In genomic region chr6:17971128-17972073, GRCh38 we compare ENCODE assay signal across 11 cellular contexts. TPM values are rescaled to one million over a fixed set of nuclear protein-coding genes. Genes with fewer than 3 reads are reported as not detected.
DNase-seq lines count a peak whose midpoint lies in the region; ATAC-seq, FAIRE-seq and TF ChIP-seq lines count a peak whose summit lies in the region.
"Had no signal": no experiment of that assay in that cellular context is flagged by ENCODE, and none has a peak within 500 bp of the region (broad histone marks: within the 10 kb centered on the region; RNA-seq: fewer than 3 reads in every experiment).

No MANE protein-coding gene starts in this region.

- H3K4me1 Mint-ChIP-seq in CD8-positive, alpha-beta memory T cell: no peaks in the 10 kb centered on the region

- no peak overlapping the region for H3K27ac Mint-ChIP-seq in CD8-positive, alpha-beta memory T cell
- H3K27ac Mint-ChIP-seq: effector memory CD8-positive, alpha-beta T cell had no signal

- H3K79me1 ChIP-seq in H1 (ENCODE audit: low read depth, low read length) (peaks cover 10% of the 10 kb centered on the region), mesendoderm (ENCODE audit: low read length) (peaks cover 16% of the 10 kb centered on the region)

- H2BK20ac ChIP-seq in H1 (ENCODE audit: low read length): no peak overlapping the region

- peaks cover 0 to 9% of the 10 kb centered on the region in 2 experiments for H4K20me1 ChIP-seq in H1 (replicated peaks in 1 of 2; ENCODE audit: control insufficient read depth in 1 of 2, insufficient read depth in 2 of 2, low read length in 2 of 2)

- no peak for DNase-seq in CD8-positive, alpha-beta memory T cell
- DNase-seq in RCC 7860 (ENCODE audit: low spot score): peak; percentile 32
- no peak for DNase-seq in H1 (ENCODE audit: low read depth in 1 of 2, low spot score in 2 of 2)
- peak; percentile 62 for DNase-seq in mesendoderm
- no peak for DNase-seq in hypothalamus (lab: John Stamatoyannopoulos, UW)
- no peak for DNase-seq in spleen
- DNase-seq in esophagus squamous epithelium (lab: John Stamatoyannopoulos, UW): no peak
- DNase-seq: activated effector memory CD4-positive, alpha-beta T cell treated with anti-CD3 and anti-CD28 coated beads, Interleukin-2, amount 50 U/mL, for 16 hours; effector memory CD8-positive, alpha-beta T cell had no signal

- H3K9ac ChIP-seq in H1 (replicated peaks in 1 of 4; ENCODE audit: extremely low read depth in 1 of 4, low read depth in 3 of 4, low read length in 3 of 4) (no peak overlapping the region), mesendoderm (ENCODE audit: low read length) (no peak overlapping the region)

- ATAC-seq in GM18909 (IDR thresholded peaks at IDR 0.05; ENCODE audit: poor library complexity, unreplicated experiment): no peak
- ATAC-seq: effector memory CD8-positive, alpha-beta T cell had no signal

- peak; percentile 73 for FAIRE-seq in RCC 7860 (lab: Jason Lieb, UNC)
- FAIRE-seq in H1 (lab: Jason Lieb, UNC): no peak
- FAIRE-seq: TTC549 had no signal

- no peaks in the 10 kb centered on the region for H3K4me1 ChIP-seq in CD8-positive, alpha-beta memory T cell (ENCODE audit: insufficient read depth, low read length)
- H3K4me1 ChIP-seq in H1 (replicated peaks in 1 of 4; ENCODE audit: control insufficient read depth in 3 of 4, insufficient read depth in 4 of 4, low read length in 3 of 4) (peaks cover 0 to 7% (median 3%) of the 10 kb centered on the region in 4 experiments; a peak in 4 of 7 replicates), mesendoderm (ENCODE audit: control insufficient read depth, low read depth, low read length) (peaks cover 8% of the 10 kb centered on the region), spleen (peaks cover 0 to 23% (median 16%) of the 10 kb centered on the region in 6 donors), esophagus squamous epithelium (peaks cover 14 to 45% (median 16%) of the 10 kb centered on the region in 3 donors)

- H3K4me3 Mint-ChIP-seq in CD8-positive, alpha-beta memory T cell: no peak overlapping the region
- H3K4me3 Mint-ChIP-seq: effector memory CD8-positive, alpha-beta T cell had no signal

- no peaks in the 10 kb centered on the region for H3K9me3 Mint-ChIP-seq in CD8-positive, alpha-beta memory T cell
- H3K9me3 Mint-ChIP-seq: effector memory CD8-positive, alpha-beta T cell had no signal

- H3K27me3 ChIP-seq in CD8-positive, alpha-beta memory T cell (ENCODE audit: insufficient read depth, low read length, poor library complexity, severe bottlenecking): no peaks in the 10 kb centered on the region
- H3K27me3 ChIP-seq in H1 (replicated peaks in 1 of 4; ENCODE audit: control insufficient read depth in 3 of 4, extremely low read depth in 1 of 4, insufficient read depth in 3 of 4, low read length in 3 of 4) (peaks cover 0 to 1% (median 0%) of the 10 kb centered on the region in 4 experiments; a peak in 1 of 7 replicates), mesendoderm (ENCODE audit: insufficient read depth, low read length, poor library complexity) (no peaks in the 10 kb centered on the region), spleen (replicated peaks in 1 of 7) (no peaks in the 10 kb centered on the region), esophagus squamous epithelium (no peaks in the 10 kb centered on the region)

- TF ChIP-seq CTCF in H1 (IDR thresholded peaks at IDR 0.05; ENCODE audit: control extremely low read depth in 1 of 3, insufficient read depth in 1 of 3, low read depth in 1 of 3, low read length in 3 of 3) (no peak), spleen (IDR thresholded peaks at IDR 0.05 in 8 of 11, conservative IDR thresholded peaks at IDR 0.05 in 3 of 11) (no peak), esophagus squamous epithelium (IDR thresholded peaks at IDR 0.05) (no peak)

- H3K4ac ChIP-seq in H1 (replicated peaks; ENCODE audit: insufficient read length, low read depth, low read length) (no peak overlapping the region), mesendoderm (ENCODE audit: low read depth, low read length) (no peak overlapping the region)

- intact Hi-C loops in spleen (cut with DNase I; ENCODE audit: low total_unique reads) (no loop called here), esophagus squamous epithelium (cut with DNase I) (no loop called here)

- peaks cover 0 to 88% of the 10 kb centered on the region in 2 experiments; a peak in 3 of 4 replicates for H3K79me2 ChIP-seq in H1 (ENCODE audit: control insufficient read depth in 1 of 2, insufficient read depth in 2 of 2, low read length in 2 of 2)
- H3K79me2 ChIP-seq in mesendoderm (ENCODE audit: control insufficient read depth, insufficient read depth, low read length): peaks cover 9% of the 10 kb centered on the region

- H2BK12ac ChIP-seq in H1 (ENCODE audit: low read depth, low read length): no peak overlapping the region

- H3K4me2 ChIP-seq in H1 (ENCODE audit: insufficient read depth in 1 of 2, low read depth in 2 of 2, low read length in 2 of 2) (no peak overlapping the region), mesendoderm (ENCODE audit: low read length) (no peak overlapping the region)

- no peak for TF ChIP-seq POLR2A in H1 (IDR thresholded peaks at IDR 0.05; ENCODE audit: control extremely low read depth in 1 of 2, low read depth in 2 of 2, low read length in 2 of 2)
- TF ChIP-seq POLR2A in spleen (IDR thresholded peaks at IDR 0.05): no peak
- no peak for TF ChIP-seq POLR2A in esophagus squamous epithelium (IDR thresholded peaks at IDR 0.05)

- TF ChIP-seq RAD21 in H1 (IDR thresholded peaks at IDR 0.05 in 1 of 2, conservative IDR thresholded peaks at IDR 0.05 in 1 of 2; ENCODE audit: low read depth in 2 of 2, low read length in 2 of 2): no peak

- H3K4me3 ChIP-seq in CD8-positive, alpha-beta memory T cell (ENCODE audit: low read length): no peak overlapping the region
- H3K4me3 ChIP-seq in H1 (ENCODE audit: extremely low read depth in 1 of 4, insufficient read depth in 2 of 4, low read depth in 3 of 4, low read length in 4 of 4) (no peak overlapping the region), mesendoderm (ENCODE audit: low read length) (no peak overlapping the region), spleen (no peak overlapping the region), esophagus squamous epithelium (no peak overlapping the region)

- POLR2A ChIA-PET in CD8-positive, alpha-beta memory T cell (lab: Charles Lee): no interaction called here
- POLR2A ChIA-PET in H1 (lab: Charles Lee; ENCODE audit: partially characterized antibody): interaction anchor here (2.1 kb wide), 1 partner anchor 11 kb away, joined by 4 read pairs; no protein-coding TSS in a partner anchor

- TF ChIP-seq EP300 in H1 (IDR thresholded peaks at IDR 0.05; ENCODE audit: borderline replicate concordance in 1 of 2, low read depth in 2 of 2, low read length in 2 of 2): no peak

- H3K18ac ChIP-seq in H1 (ENCODE audit: extremely low read depth, low read length): no peak overlapping the region
- peak overlapping the region; percentile 60 for H3K18ac ChIP-seq in mesendoderm (ENCODE audit: low read length)

- H3K56ac ChIP-seq in H1 (replicated peaks; ENCODE audit: insufficient read length, low read depth, low read length) (no peak overlapping the region), mesendoderm (ENCODE audit: low read length) (no peak overlapping the region)

- no peak overlapping the region for H2AK5ac ChIP-seq in H1 (ENCODE audit: low read depth, low read length)
- H2AK5ac ChIP-seq in mesendoderm (ENCODE audit: low read length): no peak overlapping the region

- no peak overlapping the region for H3K23ac ChIP-seq in H1 (ENCODE audit: insufficient read length)
- no peak overlapping the region for H3K23ac ChIP-seq in mesendoderm (ENCODE audit: low read length)

- H4K8ac ChIP-seq in H1 (ENCODE audit: extremely low read depth, insufficient read depth, low read length): no peak overlapping the region
- no peak overlapping the region for H4K8ac ChIP-seq in mesendoderm (ENCODE audit: low read depth, low read length)

- H3K36me3 Mint-ChIP-seq in CD8-positive, alpha-beta memory T cell: no peaks in the 10 kb centered on the region

- no peaks in the 10 kb centered on the region for H3K9me3 ChIP-seq in CD8-positive, alpha-beta memory T cell (ENCODE audit: low read length)
- no peaks in the 10 kb centered on the region for H3K9me3 ChIP-seq in H1 (ENCODE audit: insufficient read depth in 2 of 2, low read depth in 1 of 2, low read length in 1 of 2)
- H3K9me3 ChIP-seq in spleen: no peaks in the 10 kb centered on the region
- H3K9me3 ChIP-seq in esophagus squamous epithelium: no peaks in the 10 kb centered on the region

- H3K23me2 ChIP-seq in H1 (ENCODE audit: low read depth, low read length): no peaks in the 10 kb centered on the region

- peaks cover 9 to 32% of the 10 kb centered on the region in 2 donors for H3K27me3 Mint-ChIP-seq in CD8-positive, alpha-beta memory T cell

- CTCF ChIA-PET in CD8-positive, alpha-beta memory T cell (lab: Charles Lee): no interaction called here
- CTCF ChIA-PET in H1 (lab: Charles Lee; ENCODE audit: partially characterized antibody): interaction anchor here (0.8 kb wide), 2 partner anchors 96 to 154 kb away, joined by 3 read pairs; no protein-coding TSS in a partner anchor

- no peak overlapping the region for H2AFZ ChIP-seq in H1 (ENCODE audit: low read length)

- H4K91ac ChIP-seq in H1 (replicated peaks; ENCODE audit: insufficient read length, low read length): no peak overlapping the region

- H2BK5ac ChIP-seq in H1 (ENCODE audit: low read depth, low read length): no peak overlapping the region
- no peak overlapping the region for H2BK5ac ChIP-seq in mesendoderm (ENCODE audit: low read length)

- no peak overlapping the region for H4K5ac ChIP-seq in H1 (ENCODE audit: insufficient read length, low read depth, low read length)
- no peak overlapping the region for H4K5ac ChIP-seq in mesendoderm (ENCODE audit: low read length)

- H3K27ac ChIP-seq in CD8-positive, alpha-beta memory T cell (ENCODE audit: low read depth, low read length): peak overlapping the region; percentile 45
- H3K27ac ChIP-seq in H1 (ENCODE audit: low read depth, low read length): no peak overlapping the region
- H3K27ac ChIP-seq in mesendoderm (ENCODE audit: low read depth, low read length): no peak overlapping the region
- H3K27ac ChIP-seq in spleen: no peak overlapping the region
- peak overlapping the region in 2 of 4 donors; percentile 19 to 50 for H3K27ac ChIP-seq in esophagus squamous epithelium

- H2BK15ac ChIP-seq in H1 (ENCODE audit: low read length) (no peak overlapping the region), mesendoderm (replicated peaks; ENCODE audit: low read depth) (no peak overlapping the region)

- H3K36me3 ChIP-seq in CD8-positive, alpha-beta memory T cell (ENCODE audit: insufficient read depth, low read length): no peaks in the 10 kb centered on the region
- H3K36me3 ChIP-seq in H1 (ENCODE audit: control insufficient read depth in 2 of 4, insufficient read depth in 4 of 4, low read length in 3 of 4) (peaks cover 0 to 3% (median 0%) of the 10 kb centered on the region in 4 experiments; a peak in 1 of 8 replicates), mesendoderm (ENCODE audit: control insufficient read depth, insufficient read depth, low read length) (no peaks in the 10 kb centered on the region), spleen (peaks cover 0 to 10% (median 0%) of the 10 kb centered on the region in 6 donors), esophagus squamous epithelium (peaks cover 0 to 4% (median 0%) of the 10 kb centered on the region in 3 donors)

- no peak overlapping the region for H2BK120ac ChIP-seq in H1 (replicated peaks; ENCODE audit: low read depth, low read length)
- H2BK120ac ChIP-seq in mesendoderm (ENCODE audit: low read depth, low read length): no peak overlapping the region

- 90% methylated on average over 7 of the region's 7 CpGs; no CpG with 5 or more reads in 1 of the 2 experiments for WGBS in H1 (ENCODE audit: extremely low coverage in 1 of 2, insufficient coverage in 1 of 2, insufficient read length in 1 of 2, insufficient replicate concordance in 2 of 2, low coverage in 1 of 2, low lambda C conversion rate in 2 of 2, missing lambda C conversion rate in 1 of 2), 2 experiments
- WGBS in mesendoderm (ENCODE audit: extremely low coverage, insufficient coverage, low lambda C conversion rate): no CpG with 5 or more reads among the region's 7 CpGs
- WGBS in spleen, 5 donors: 83 to 92% (median 88%) methylated on average over 7 of the region's 7 CpGs
- WGBS in esophagus squamous epithelium, 2 donors: 44 to 59% methylated on average over 6 to 7 of the region's 7 CpGs

- no peak overlapping the region for H3K14ac ChIP-seq in H1 (ENCODE audit: insufficient read length)

RNA-seq across cellular contexts. Expression of gene KIF13A, which starts 16.0 kb away (rescaled TPM):
- under 1 TPM; 0.18 to 0.60 TPM for total RNA-seq in CD8-positive, alpha-beta memory T cell
- polyA plus RNA-seq in CD8-positive, alpha-beta memory T cell: 0.12 TPM
- total RNA-seq in H1 (2021; fragmentation: NEBNext Ultra II Directional; extraction: Animal tissue kit (Norgen Biotek cat#: 25700)): 40.8 and 43.3 TPM in 2 replicates
- 10.4 and 14.7 TPM in 2 replicates for polyA plus RNA-seq in H1 (2011; rRNA removed)
- 18.0 TPM for polyA plus RNA-seq in H1 (2011; cell fraction: cytosol; rRNA removed)
- polyA plus RNA-seq in H1 (2011; cell fraction: nucleus; rRNA removed): 20.1 TPM
- polyA plus RNA-seq in H1 (2012, experiment 1 of 2): 20.9 to 26.8 TPM (median 23.9 TPM) in 4 replicates
- 4.9 TPM for polyA plus RNA-seq in H1 (2012, experiment 2 of 2)
- 14.8 TPM for polyA plus RNA-seq in H1 (2013, experiment 1 of 2)
- polyA plus RNA-seq in H1 (2013, experiment 2 of 2): 14.9 TPM
- 30.6 and 36.4 TPM in 2 replicates for polyA minus RNA-seq in H1 (2011; rRNA and poly(A)+ RNA removed)
- polyA minus RNA-seq in H1 (2011; cell fraction: cytosol; rRNA and poly(A)+ RNA removed): 24.3 TPM
- polyA minus RNA-seq in H1 (2011; cell fraction: nucleus; rRNA and poly(A)+ RNA removed): 37.2 TPM
- polyA plus RNA-seq in mesendoderm (2013, experiment 1 of 2): 16.8 TPM
- 16.8 TPM for polyA plus RNA-seq in mesendoderm (2013, experiment 2 of 2)
- total RNA-seq in spleen: 10 to 100 TPM; 16.6 to 32.0 (median 21.1) TPM
- polyA plus RNA-seq in spleen: 1 to 10 TPM; 3.7 to 8.3 (median 5.2) TPM
- total RNA-seq in esophagus squamous epithelium: 10 to 100 TPM; 18.7 to 34.5 (median 25.0) TPM

Comparison
In these comparisons a context has a peak if more than half of its experiments do, and no peak if none do; other contexts are left out.
1. DNase-seq: peak in RCC 7860 (single experiment) and mesendoderm (single experiment); none in CD8-positive, alpha-beta memory T cell (0 of 5), H1 (0 of 2), hypothalamus (0 of 51), spleen (single experiment) and esophagus squamous epithelium (single experiment).
2. RNA of gene KIF13A, which starts 16.0 kb away (total RNA-seq): 40.8 to 43.3 TPM in H1, 18.7 to 34.5 TPM in esophagus squamous epithelium and 16.6 to 32.0 TPM in spleen; 0.18 to 0.60 TPM in CD8-positive, alpha-beta memory T cell; every median in the first group is over 10 times any median in the second.